In the genomic region with DNA sequence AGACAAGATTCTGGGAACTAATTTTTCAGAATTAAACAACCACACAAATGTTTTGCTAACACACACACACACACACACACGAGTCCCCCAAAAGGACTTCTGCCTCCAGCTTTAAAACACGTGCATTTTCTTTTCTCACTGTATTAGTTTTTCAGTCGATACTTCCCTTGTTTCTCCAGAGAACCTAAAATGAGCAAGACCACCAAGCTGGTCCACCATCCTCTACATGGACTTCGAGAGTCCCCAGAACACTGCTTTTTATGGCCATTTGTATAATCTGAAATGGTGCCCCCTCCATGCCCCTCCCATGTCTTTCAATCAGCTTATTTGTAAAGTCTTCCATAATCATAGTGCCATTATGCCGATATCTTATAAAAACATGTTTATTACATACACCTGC, we compare ENCODE assay signal across 1 cellular context.
TF ChIP-seq lines count a peak whose summit lies in the region.

No MANE protein-coding gene starts in this region.

TF ChIP-seq in GM12878, 131 proteins besides CTCF, POLR2A, EP300 and RAD21:
- TF ChIP-seq IKZF2 (IDR thresholded peaks at IDR 0.05) (no peak), NFIC (IDR thresholded peaks at IDR 0.05; ENCODE audit: low read depth, low read length) (no peak), SREBF1 (IDR thresholded peaks at IDR 0.05; ENCODE audit: low read length) (no peak), RB1 (IDR thresholded peaks at IDR 0.05; ENCODE audit: borderline replicate concordance) (no peak), TARDBP (IDR thresholded peaks at IDR 0.05; ENCODE audit: borderline replicate concordance) (no peak), SIX5 (IDR thresholded peaks at IDR 0.05; ENCODE audit: low read depth, low read length, severe bottlenecking) (no peak), EGR1 (IDR thresholded peaks at IDR 0.05; ENCODE audit: borderline replicate concordance in 1 of 2, low read depth in 2 of 2, low read length in 2 of 2) (no peak), BHLHE40 (IDR thresholded peaks at IDR 0.05; ENCODE audit: borderline replicate concordance in 1 of 2, low read depth in 2 of 2, low read length in 1 of 2) (no peak), ETV6 (conservative IDR thresholded peaks at IDR 0.05 in 1 of 2, IDR thresholded peaks at IDR 0.05 in 1 of 2; ENCODE audit: borderline replicate concordance in 1 of 2, low read depth in 1 of 2) (no peak), YY1 (IDR thresholded peaks at IDR 0.05; ENCODE audit: low read depth, low read length) (no peak)
- TF ChIP-seq, protein P1, sequence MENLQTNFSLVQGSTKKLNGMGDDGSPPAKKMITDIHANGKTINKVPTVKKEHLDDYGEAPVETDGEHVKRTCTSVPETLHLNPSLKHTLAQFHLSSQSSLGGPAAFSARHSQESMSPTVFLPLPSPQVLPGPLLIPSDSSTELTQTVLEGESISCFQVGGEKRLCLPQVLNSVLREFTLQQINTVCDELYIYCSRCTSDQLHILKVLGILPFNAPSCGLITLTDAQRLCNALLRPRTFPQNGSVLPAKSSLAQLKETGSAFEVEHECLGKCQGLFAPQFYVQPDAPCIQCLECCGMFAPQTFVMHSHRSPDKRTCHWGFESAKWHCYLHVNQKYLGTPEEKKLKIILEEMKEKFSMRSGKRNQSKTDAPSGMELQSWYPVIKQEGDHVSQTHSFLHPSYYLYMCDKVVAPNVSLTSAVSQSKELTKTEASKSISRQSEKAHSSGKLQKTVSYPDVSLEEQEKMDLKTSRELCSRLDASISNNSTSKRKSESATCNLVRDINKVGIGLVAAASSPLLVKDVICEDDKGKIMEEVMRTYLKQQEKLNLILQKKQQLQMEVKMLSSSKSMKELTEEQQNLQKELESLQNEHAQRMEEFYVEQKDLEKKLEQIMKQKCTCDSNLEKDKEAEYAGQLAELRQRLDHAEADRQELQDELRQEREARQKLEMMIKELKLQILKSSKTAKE (IDR thresholded peaks at IDR 0.05; ENCODE audit: low read depth, poor library complexity, severe bottlenecking): no peak
- TF ChIP-seq, protein P2, sequence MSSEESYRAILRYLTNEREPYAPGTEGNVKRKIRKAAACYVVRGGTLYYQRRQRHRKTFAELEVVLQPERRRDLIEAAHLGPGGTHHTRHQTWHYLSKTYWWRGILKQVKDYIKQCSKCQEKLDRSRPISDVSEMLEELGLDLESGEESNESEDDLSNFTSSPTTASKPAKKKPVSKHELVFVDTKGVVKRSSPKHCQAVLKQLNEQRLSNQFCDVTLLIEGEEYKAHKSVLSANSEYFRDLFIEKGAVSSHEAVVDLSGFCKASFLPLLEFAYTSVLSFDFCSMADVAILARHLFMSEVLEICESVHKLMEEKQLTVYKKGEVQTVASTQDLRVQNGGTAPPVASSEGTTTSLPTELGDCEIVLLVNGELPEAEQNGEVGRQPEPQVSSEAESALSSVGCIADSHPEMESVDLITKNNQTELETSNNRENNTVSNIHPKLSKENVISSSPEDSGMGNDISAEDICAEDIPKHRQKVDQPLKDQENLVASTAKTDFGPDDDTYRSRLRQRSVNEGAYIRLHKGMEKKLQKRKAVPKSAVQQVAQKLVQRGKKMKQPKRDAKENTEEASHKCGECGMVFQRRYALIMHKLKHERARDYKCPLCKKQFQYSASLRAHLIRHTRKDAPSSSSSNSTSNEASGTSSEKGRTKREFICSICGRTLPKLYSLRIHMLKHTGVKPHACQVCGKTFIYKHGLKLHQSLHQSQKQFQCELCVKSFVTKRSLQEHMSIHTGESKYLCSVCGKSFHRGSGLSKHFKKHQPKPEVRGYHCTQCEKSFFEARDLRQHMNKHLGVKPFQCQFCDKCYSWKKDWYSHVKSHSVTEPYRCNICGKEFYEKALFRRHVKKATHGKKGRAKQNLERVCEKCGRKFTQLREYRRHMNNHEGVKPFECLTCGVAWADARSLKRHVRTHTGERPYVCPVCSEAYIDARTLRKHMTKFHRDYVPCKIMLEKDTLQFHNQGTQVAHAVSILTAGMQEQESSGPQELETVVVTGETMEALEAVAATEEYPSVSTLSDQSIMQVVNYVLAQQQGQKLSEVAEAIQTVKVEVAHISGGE (CRISPR knock-in tag; IDR thresholded peaks at IDR 0.05): no peak
- TF ChIP-seq, protein P3, sequence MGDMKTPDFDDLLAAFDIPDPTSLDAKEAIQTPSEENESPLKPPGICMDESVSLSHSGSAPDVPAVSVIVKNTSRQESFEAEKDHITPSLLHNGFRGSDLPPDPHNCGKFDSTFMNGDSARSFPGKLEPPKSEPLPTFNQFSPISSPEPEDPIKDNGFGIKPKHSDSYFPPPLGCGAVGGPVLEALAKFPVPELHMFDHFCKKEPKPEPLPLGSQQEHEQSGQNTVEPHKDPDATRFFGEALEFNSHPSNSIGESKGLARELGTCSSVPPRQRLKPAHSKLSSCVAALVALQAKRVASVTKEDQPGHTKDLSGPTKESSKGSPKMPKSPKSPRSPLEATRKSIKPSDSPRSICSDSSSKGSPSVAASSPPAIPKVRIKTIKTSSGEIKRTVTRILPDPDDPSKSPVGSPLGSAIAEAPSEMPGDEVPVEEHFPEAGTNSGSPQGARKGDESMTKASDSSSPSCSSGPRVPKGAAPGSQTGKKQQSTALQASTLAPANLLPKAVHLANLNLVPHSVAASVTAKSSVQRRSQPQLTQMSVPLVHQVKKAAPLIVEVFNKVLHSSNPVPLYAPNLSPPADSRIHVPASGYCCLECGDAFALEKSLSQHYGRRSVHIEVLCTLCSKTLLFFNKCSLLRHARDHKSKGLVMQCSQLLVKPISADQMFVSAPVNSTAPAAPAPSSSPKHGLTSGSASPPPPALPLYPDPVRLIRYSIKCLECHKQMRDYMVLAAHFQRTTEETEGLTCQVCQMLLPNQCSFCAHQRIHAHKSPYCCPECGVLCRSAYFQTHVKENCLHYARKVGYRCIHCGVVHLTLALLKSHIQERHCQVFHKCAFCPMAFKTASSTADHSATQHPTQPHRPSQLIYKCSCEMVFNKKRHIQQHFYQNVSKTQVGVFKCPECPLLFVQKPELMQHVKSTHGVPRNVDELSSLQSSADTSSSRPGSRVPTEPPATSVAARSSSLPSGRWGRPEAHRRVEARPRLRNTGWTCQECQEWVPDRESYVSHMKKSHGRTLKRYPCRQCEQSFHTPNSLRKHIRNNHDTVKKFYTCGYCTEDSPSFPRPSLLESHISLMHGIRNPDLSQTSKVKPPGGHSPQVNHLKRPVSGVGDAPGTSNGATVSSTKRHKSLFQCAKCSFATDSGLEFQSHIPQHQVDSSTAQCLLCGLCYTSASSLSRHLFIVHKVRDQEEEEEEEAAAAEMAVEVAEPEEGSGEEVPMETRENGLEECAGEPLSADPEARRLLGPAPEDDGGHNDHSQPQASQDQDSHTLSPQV (IDR thresholded peaks at IDR 0.05): no peak
- TF ChIP-seq, protein P4, sequence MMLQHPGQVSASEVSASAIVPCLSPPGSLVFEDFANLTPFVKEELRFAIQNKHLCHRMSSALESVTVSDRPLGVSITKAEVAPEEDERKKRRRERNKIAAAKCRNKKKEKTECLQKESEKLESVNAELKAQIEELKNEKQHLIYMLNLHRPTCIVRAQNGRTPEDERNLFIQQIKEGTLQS (IDR thresholded peaks at IDR 0.05; ENCODE audit: borderline replicate concordance, extremely low read depth, low read depth, low read length): no peak
TF ChIP-seq in GM12878: peak in this region for 0.
